Comparison of ENCODE assay signal across 27 cellular contexts in the genomic region with DNA sequence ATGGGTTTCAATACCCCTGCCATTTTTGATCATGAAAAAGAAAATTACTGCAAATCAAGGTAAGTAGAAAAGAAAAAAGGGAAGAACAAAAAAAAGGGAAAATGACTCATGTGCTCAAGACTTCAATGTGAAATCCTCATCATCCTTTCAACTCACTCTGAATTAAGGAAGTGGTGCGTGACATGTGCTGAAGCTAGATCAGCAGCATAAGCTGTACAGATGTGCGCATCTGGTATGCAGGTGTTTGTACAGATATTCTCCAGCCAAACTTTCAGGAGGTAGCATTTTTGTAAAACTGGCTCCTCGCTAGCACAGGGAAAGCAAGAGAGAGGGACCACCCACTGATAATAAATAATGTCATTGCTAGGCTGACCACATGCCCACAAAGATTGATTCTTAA.
"Had no signal": no experiment of that assay in that cellular context is flagged by ENCODE, and none has a peak within 500 bp of the region (broad histone marks: within the 10 kb centered on the region; RNA-seq: fewer than 3 reads in every experiment).

No MANE protein-coding gene starts in this region.

- H2AFZ ChIP-seq: neural progenitor cell had no signal

- H3K9me3 Mint-ChIP-seq: activated B cell treated with CpG ODN at 0.5 μM for 24 hours; activated T-cell treated with anti-CD3 and anti-CD28 coated beads, Interleukin-2, amount 50 U/mL, for 24 hours; activated T-helper 17 cell treated with anti-CD3 and anti-CD28 coated beads, Interleukin-2, amount 50 U/mL, for 72 hours; endodermal cell; naive thymus-derived CD8-positive, alpha-beta T cell; neural progenitor cell; type B pancreatic cell had no signal

- H3K4me2 ChIP-seq: neural progenitor cell had no signal

- H3K9me3 ChIP-seq: adrenal gland, left lung, testis, vagina had no signal

- H3K27ac Mint-ChIP-seq: activated B cell treated with CpG ODN at 0.5 μM for 24 hours; activated CD4-positive, alpha-beta T cell treated with anti-CD3 and anti-CD28 coated beads for 36 hours; activated naive CD8-positive, alpha-beta T cell; activated T-cell treated with anti-CD3 and anti-CD28 coated beads, Interleukin-2, amount 50 U/mL, for 24 hours; activated T-helper 17 cell treated with anti-CD3 and anti-CD28 coated beads, Interleukin-2, amount 50 U/mL, for 72 hours; endodermal cell; immature natural killer cell; naive thymus-derived CD8-positive, alpha-beta T cell; neural progenitor cell; stimulated activated effector memory CD8-positive, alpha-beta T cell treated with anti-CD3 and anti-CD28 coated beads, Interleukin-12 subunit alpha, Interleukin-12 subunit beta, amount 100 ng/mL, for 72 hours; type B pancreatic cell had no signal

- H3K27me3 ChIP-seq: adrenal gland, foreskin keratinocyte, left lung, neural progenitor cell, testis, vagina had no signal

- H3K36me3 ChIP-seq: adrenal gland, neural progenitor cell, vagina had no signal

- H3K9ac ChIP-seq: neural progenitor cell had no signal

- H3K4me3 ChIP-seq: adrenal gland, left lung, lung, neural progenitor cell, testis, vagina had no signal

- H3K36me3 Mint-ChIP-seq: activated naive CD8-positive, alpha-beta T cell; immature natural killer cell; naive thymus-derived CD8-positive, alpha-beta T cell; neural progenitor cell; stimulated activated effector memory CD8-positive, alpha-beta T cell treated with anti-CD3 and anti-CD28 coated beads, Interleukin-12 subunit alpha, Interleukin-12 subunit beta, amount 100 ng/mL, for 72 hours; type B pancreatic cell had no signal

- DNase-seq: activated B cell treated with CpG ODN at 0.5 μM for 24 hours; activated CD4-positive, alpha-beta T cell treated with anti-CD3 and anti-CD28 coated beads for 36 hours; activated CD4-positive, alpha-beta T cell treated with anti-CD3 and anti-CD28 coated beads, Interleukin-2, amount 50 U/mL, for 4 hours; activated CD8-positive, alpha-beta memory T cell treated with anti-CD3 and anti-CD28 coated beads for 24 hours; activated CD8-positive, alpha-beta memory T cell treated with anti-CD3 and anti-CD28 coated beads, Interleukin-2, amount 50 U/mL, for 4 hours; activated naive CD4-positive, alpha-beta T cell; activated T-cell treated with anti-CD3 and anti-CD28 coated beads, Interleukin-2, amount 50 U/mL, for 24 hours; adrenal gland; cortex of kidney; endodermal cell; foreskin keratinocyte; immature natural killer cell; kidney glomerular epithelial cell; left lung; naive thymus-derived CD8-positive, alpha-beta T cell; posterior cingulate gyrus; stimulated activated CD4-positive, alpha-beta T cell treated with anti-CD3 and anti-CD28 coated beads, Interleukin-2, amount 100 ng/mL, for 24 hours; T-helper 9 cell; testis had no signal

- H3K4me1 ChIP-seq: adrenal gland, foreskin keratinocyte, left lung, testis, vagina had no signal

- H3K4me3 Mint-ChIP-seq: activated B cell treated with CpG ODN at 0.5 μM for 24 hours; activated CD4-positive, alpha-beta T cell treated with anti-CD3 and anti-CD28 coated beads for 36 hours; activated naive CD8-positive, alpha-beta T cell; activated T-cell treated with anti-CD3 and anti-CD28 coated beads, Interleukin-2, amount 50 U/mL, for 24 hours; activated T-helper 17 cell treated with anti-CD3 and anti-CD28 coated beads, Interleukin-2, amount 50 U/mL, for 72 hours; endodermal cell; immature natural killer cell; naive thymus-derived CD8-positive, alpha-beta T cell; neural progenitor cell; stimulated activated effector memory CD8-positive, alpha-beta T cell treated with anti-CD3 and anti-CD28 coated beads, Interleukin-12 subunit alpha, Interleukin-12 subunit beta, amount 100 ng/mL, for 72 hours; type B pancreatic cell had no signal

- H3K27ac ChIP-seq: adrenal gland, foreskin keratinocyte, left lung, neural progenitor cell, testis, vagina had no signal

- H3K27me3 Mint-ChIP-seq: activated naive CD8-positive, alpha-beta T cell had no signal

- ATAC-seq: activated CD4-positive, alpha-beta T cell treated with anti-CD3 and anti-CD28 coated beads for 36 hours; activated T-helper 17 cell treated with anti-CD3 and anti-CD28 coated beads, Interleukin-2, amount 50 U/mL, for 72 hours; foreskin keratinocyte; left lung; naive thymus-derived CD8-positive, alpha-beta T cell; sciatic nerve; stimulated activated effector memory CD8-positive, alpha-beta T cell treated with anti-CD3 and anti-CD28 coated beads, Interleukin-12 subunit alpha, Interleukin-12 subunit beta, amount 100 ng/mL, for 72 hours had no signal

- H3K4me1 Mint-ChIP-seq: activated B cell treated with CpG ODN at 0.5 μM for 24 hours; activated CD4-positive, alpha-beta T cell treated with anti-CD3 and anti-CD28 coated beads for 36 hours; activated T-helper 17 cell treated with anti-CD3 and anti-CD28 coated beads, Interleukin-2, amount 50 U/mL, for 72 hours; immature natural killer cell; naive thymus-derived CD8-positive, alpha-beta T cell; stimulated activated effector memory CD8-positive, alpha-beta T cell treated with anti-CD3 and anti-CD28 coated beads, Interleukin-12 subunit alpha, Interleukin-12 subunit beta, amount 100 ng/mL, for 72 hours had no signal
